1 cellular context compared by ENCODE assay signal in the genomic region with DNA sequence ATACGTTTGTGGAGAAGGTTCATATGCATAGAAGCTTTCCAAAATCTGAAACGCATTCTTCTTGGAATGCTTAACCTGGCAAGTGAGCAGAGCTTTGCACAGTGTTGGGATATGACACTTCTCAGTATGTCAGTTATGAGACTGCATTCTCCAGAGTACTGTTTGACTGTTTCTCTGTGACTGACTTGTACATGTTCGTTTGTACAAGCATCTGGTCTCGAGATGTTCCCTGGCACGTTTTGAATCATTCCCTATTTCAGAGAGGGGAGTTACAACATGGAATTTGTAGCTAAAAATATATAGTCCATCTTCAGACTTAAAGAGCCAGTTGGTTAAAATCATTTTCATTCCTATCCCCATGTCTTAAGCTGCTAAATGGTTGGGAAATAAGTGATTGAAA.
TF ChIP-seq lines count a peak whose summit lies in the region.

No MANE protein-coding gene starts in this region.

TF ChIP-seq in HepG2, 621 proteins besides CTCF, POLR2A, EP300 and RAD21 (continued from another document):
- TF ChIP-seq ZNF530 (CRISPR knock-in tag; IDR thresholded peaks at IDR 0.05; ENCODE audit: low read depth) = no peak
- TF ChIP-seq TBX3 (IDR thresholded peaks at IDR 0.05; ENCODE audit: borderline replicate concordance) = no peak
- TF ChIP-seq ZNF589 (CRISPR knock-in tag; conservative IDR thresholded peaks at IDR 0.05) = no peak
- no peak for TF ChIP-seq ZNF121 (CRISPR knock-in tag; IDR thresholded peaks at IDR 0.05)
- TF ChIP-seq ZBTB42 (CRISPR knock-in tag; IDR thresholded peaks at IDR 0.05) = no peak
- no peak for TF ChIP-seq THAP11 (CRISPR knock-in tag; IDR thresholded peaks at IDR 0.05)
